ENCODE assay signal across 14 cellular contexts in genomic region chr1:245337829-245338484, GRCh38.
DNase-seq lines count a peak whose midpoint lies in the region; ATAC-seq and TF ChIP-seq lines count a peak whose summit lies in the region.
"Had no signal": no experiment of that assay in that cellular context is flagged by ENCODE, and none has a peak within 500 bp of the region (broad histone marks: within the 10 kb centered on the region; RNA-seq: fewer than 3 reads in every experiment).

No MANE protein-coding gene starts in this region.

- H3K79me2 ChIP-seq in mammary epithelial cell (ENCODE audit: insufficient read depth, low read length): no peaks in the 10 kb centered on the region

- BruUV-seq in mammary epithelial cell (replicated peaks; lab: Mats Ljungman, UMichigan): no TSS peak

- WGBS in mammary epithelial cell (ENCODE audit: low coverage, missing lambda C conversion rate): 90% methylated on average over 10 of the region's 10 CpGs

- in situ Hi-C loops in mammary epithelial cell (cut with MboI; ENCODE audit: low sequenced_read_pairs in 2 of 2): no loop called here

- peaks cover 20% of the 10 kb centered on the region for H3K27me3 Mint-ChIP-seq in stimulated activated naive CD8-positive, alpha-beta T cell treated with anti-CD3 and anti-CD28 coated beads, Interleukin-15, Interleukin-2, amounts not matched to agents 100 ng/mL and 50 ng/mL, for 24 hours
- H3K27me3 Mint-ChIP-seq: activated CD4-positive, alpha-beta T cell treated with anti-CD3 and anti-CD28 coated beads, Interleukin-2, amount 10 ng/mL, durations not matched to agents 24 days and 14 days had no signal

- no peak for DNase-seq in stimulated activated naive CD8-positive, alpha-beta T cell treated with anti-CD3 and anti-CD28 coated beads, Interleukin-15, Interleukin-2, amounts not matched to agents 100 U/mL and 50 U/mL, for 24 hours
- DNase-seq in SIG-M5 treated with dmso at 0.1 percent for 504 hours (lab: John Stamatoyannopoulos, UW; ENCODE audit: unreplicated experiment) (peak; percentile 49), fibroblast of villous mesenchyme (ENCODE audit: low read depth) (peak; percentile 58), mammary epithelial cell (no peak), NCI-H774 (lab: John Stamatoyannopoulos, UW) (no peak)
- DNase-seq: activated CD4-positive, alpha-beta T cell treated with anti-CD3 and anti-CD28 coated beads, Interleukin-2, amount 10 ng/mL, durations not matched to agents 24 days and 14 days; esophagus squamous epithelium; NCI-H446 treated with DMSO at 0.1 percent for 48 hours; SHP77 treated with DMSO at 0.1 percent for 48 hours; stimulated activated CD4-positive, alpha-beta T cell treated with anti-CD3 and anti-CD28 coated beads, Interleukin-4, amount 100 ng/mL, for 4 hours; stimulated activated naive CD4-positive, alpha-beta T cell treated with Interleukin-2 at 50 U/mL for 16 hours had no signal

- peaks cover 15% of the 10 kb centered on the region for H3K4me1 Mint-ChIP-seq in stimulated activated naive CD8-positive, alpha-beta T cell treated with anti-CD3 and anti-CD28 coated beads, Interleukin-15, Interleukin-2, amounts not matched to agents 100 ng/mL and 50 ng/mL, for 24 hours (ENCODE audit: low read depth)

- H3K4me3 ChIP-seq in fibroblast of villous mesenchyme (ENCODE audit: low read depth, low read length) (no peak overlapping the region), mammary epithelial cell (replicated peaks in 1 of 3; ENCODE audit: insufficient read depth in 1 of 3, low read depth in 2 of 3, low read length in 3 of 3) (no peak overlapping the region)
- H3K4me3 ChIP-seq: esophagus squamous epithelium had no signal

- no peaks in the 10 kb centered on the region for H3K27me3 ChIP-seq in mammary epithelial cell (ENCODE audit: insufficient read depth, low read length)
- H3K27me3 ChIP-seq: esophagus squamous epithelium had no signal

- no peak for ATAC-seq in stimulated activated naive CD8-positive, alpha-beta T cell treated with anti-CD3 and anti-CD28 coated beads, Interleukin-15, Interleukin-2, amounts not matched to agents 100 U/mL and 50 U/mL, for 24 hours
- ATAC-seq in HG03378 (IDR thresholded peaks at IDR 0.05; ENCODE audit: unreplicated experiment) (no peak), HG03442 (IDR thresholded peaks at IDR 0.05; ENCODE audit: unreplicated experiment) (no peak)

- TF ChIP-seq CTCF in fibroblast of villous mesenchyme (IDR thresholded peaks at IDR 0.05; ENCODE audit: insufficient read depth, low read depth, low read length): no peak
- no peak for TF ChIP-seq CTCF in mammary epithelial cell (conservative IDR thresholded peaks at IDR 0.05 in 1 of 2, IDR thresholded peaks at IDR 0.05 in 1 of 2; ENCODE audit: extremely low read depth in 1 of 2, insufficient read depth in 1 of 2, low read depth in 1 of 2, low read length in 2 of 2)

- no peak overlapping the region for H2AFZ ChIP-seq in mammary epithelial cell (ENCODE audit: low read depth, low read length)

- H3K27ac Mint-ChIP-seq in stimulated activated naive CD8-positive, alpha-beta T cell treated with anti-CD3 and anti-CD28 coated beads, Interleukin-15, Interleukin-2, amounts not matched to agents 100 ng/mL and 50 ng/mL, for 24 hours: peak overlapping the region; percentile 61
- H3K27ac Mint-ChIP-seq: activated CD4-positive, alpha-beta T cell treated with anti-CD3 and anti-CD28 coated beads, Interleukin-2, amount 10 ng/mL, durations not matched to agents 24 days and 14 days had no signal

- no peaks in the 10 kb centered on the region for H3K36me3 ChIP-seq in mammary epithelial cell (ENCODE audit: insufficient read depth, low read length)
- H3K36me3 ChIP-seq: esophagus squamous epithelium had no signal

- peaks cover 5% of the 10 kb centered on the region for H3K9me3 ChIP-seq in mammary epithelial cell (replicated peaks; ENCODE audit: insufficient read depth, low read length)
- H3K9me3 ChIP-seq: esophagus squamous epithelium had no signal

- intact Hi-C loops in mammary epithelial cell (cut with micrococcal nuclease): no loop called here

- H3K4me3 Mint-ChIP-seq in stimulated activated naive CD8-positive, alpha-beta T cell treated with anti-CD3 and anti-CD28 coated beads, Interleukin-15, Interleukin-2, amounts not matched to agents 100 ng/mL and 50 ng/mL, for 24 hours: peak overlapping the region; percentile 6
- H3K4me3 Mint-ChIP-seq: activated CD4-positive, alpha-beta T cell treated with anti-CD3 and anti-CD28 coated beads, Interleukin-2, amount 10 ng/mL, durations not matched to agents 24 days and 14 days had no signal

- H3K27ac ChIP-seq in mammary epithelial cell (ENCODE audit: insufficient read depth, low read depth, low read length): no peak overlapping the region
- H3K27ac ChIP-seq: esophagus squamous epithelium had no signal

- H3K4me1 ChIP-seq in mammary epithelial cell (ENCODE audit: insufficient read depth, low read length): no peaks in the 10 kb centered on the region

- dilution Hi-C loops in mammary epithelial cell (cut with HindIII; ENCODE audit: low sequenced_read_pairs): no loop called here

- H3K36me3 Mint-ChIP-seq in stimulated activated naive CD8-positive, alpha-beta T cell treated with anti-CD3 and anti-CD28 coated beads, Interleukin-15, Interleukin-2, amounts not matched to agents 100 ng/mL and 50 ng/mL, for 24 hours (ENCODE audit: low read depth): no peaks in the 10 kb centered on the region

- CTCF ChIA-PET in mammary epithelial cell (lab: Charles Lee; ENCODE audit: low non-redundant PET): no interaction called here

- H4K20me1 ChIP-seq in mammary epithelial cell (ENCODE audit: insufficient read depth, low read length): no peaks in the 10 kb centered on the region

- H3K4me2 ChIP-seq in mammary epithelial cell (ENCODE audit: insufficient read depth, low read depth, low read length): no peak overlapping the region

- no peak overlapping the region for H3K9ac ChIP-seq in mammary epithelial cell (ENCODE audit: insufficient read depth, low read length)

- H3K9me3 Mint-ChIP-seq in stimulated activated naive CD8-positive, alpha-beta T cell treated with anti-CD3 and anti-CD28 coated beads, Interleukin-15, Interleukin-2, amounts not matched to agents 100 ng/mL and 50 ng/mL, for 24 hours: no peaks in the 10 kb centered on the region

Comparison
In these comparisons a context has a peak if more than half of its experiments do, and no peak if none do; other contexts are left out.
1. DNase-seq: peak in SIG-M5 treated with dmso at 0.1 percent for 504 hours (single experiment) and fibroblast of villous mesenchyme (single experiment); none in stimulated activated naive CD8-positive, alpha-beta T cell treated with anti-CD3 and anti-CD28 coated beads, Interleukin-15, Interleukin-2, amounts not matched to agents 100 U/mL and 50 U/mL, for 24 hours (single experiment), mammary epithelial cell (single experiment) and NCI-H774 (single experiment).